In the genomic region with DNA sequence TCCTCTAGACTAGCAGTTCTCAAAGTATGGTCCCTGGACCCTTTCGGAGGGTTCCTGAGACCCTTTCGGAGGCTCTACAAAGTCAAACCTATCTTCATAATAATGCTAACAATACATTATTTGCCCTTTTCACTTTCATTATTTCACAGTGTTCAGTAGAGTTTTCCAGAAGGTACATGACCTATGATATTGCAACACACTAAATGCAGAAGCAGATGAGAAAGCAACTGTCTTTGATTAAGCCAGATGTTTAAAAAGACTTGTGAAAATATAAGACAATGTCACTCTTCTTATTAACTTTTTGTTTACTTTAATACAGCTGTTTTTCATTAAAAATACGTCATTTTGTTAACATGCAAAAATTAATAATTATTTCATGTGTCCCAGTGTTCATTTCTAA, we compare ENCODE assay signal across 24 cellular contexts. TPM values are rescaled to one million over a fixed set of nuclear protein-coding genes. Genes with fewer than 3 reads are reported as not detected.
"Had no signal": no experiment of that assay in that cellular context is flagged by ENCODE, and none has a peak within 500 bp of the region (broad histone marks: within the 10 kb centered on the region; RNA-seq: fewer than 3 reads in every experiment).

No MANE protein-coding gene starts in this region.

- FAIRE-seq: endothelial cell of umbilical vein had no signal

- H3K36me3 ChIP-seq: ascending aorta, breast epithelium, esophagus muscularis mucosa, spleen, thyroid gland had no signal

- DNase-seq: activated CD4-positive, alpha-beta T cell treated with anti-CD3 and anti-CD28 coated beads, Interleukin-2, amount 10 ng/mL, durations not matched to agents 7 days and 5 days; activated CD8-positive, alpha-beta T cell treated with anti-CD3 and anti-CD28 coated beads, Interleukin-2, amount 10 ng/mL, durations not matched to agents 7 days and 5 days; activated naive CD4-positive, alpha-beta T cell treated with anti-CD3 and anti-CD28 coated beads for 36 hours; activated naive CD8-positive, alpha-beta T cell treated with anti-CD3 and anti-CD28 coated beads, Interleukin-2, amount 50 U/mL, for 24 hours; activated T-cell treated with anti-CD3 and anti-CD28 coated beads, Interleukin-2, amount 50 U/mL, for 24 hours; effector memory CD4-positive, alpha-beta T cell; foreskin melanocyte; glutamatergic neuron; hypothalamus; nephron progenitor cell; retina; spleen; stimulated activated CD4-positive, alpha-beta T cell treated with anti-CD3 and anti-CD28 coated beads, Interleukin-4, amount 100 ng/mL, for 4 hours; T-helper 1 cell; T-helper 9 cell; thyroid gland had no signal

- H3K27me3 ChIP-seq: ascending aorta, thyroid gland had no signal

- ATAC-seq: activated CD8-positive, alpha-beta T cell treated with anti-CD3 and anti-CD28 coated beads, Interleukin-2, amount 10 ng/mL, durations not matched to agents 7 days and 5 days; activated naive CD8-positive, alpha-beta T cell treated with anti-CD3 and anti-CD28 coated beads, Interleukin-2, amount 50 U/mL, for 24 hours; stimulated activated memory B cell treated with anti-CD40 and anti-IgM and Interleukin-4, amounts not matched to agents 10 μg/mL and 1 μg/mL and 100 μg/mL, for 72 hours had no signal

- H3K4me1 ChIP-seq: ascending aorta, breast epithelium, esophagus muscularis mucosa, thyroid gland had no signal

- H3K9me3 ChIP-seq: ascending aorta, breast epithelium, esophagus muscularis mucosa, spleen, thyroid gland had no signal

- H3K27ac ChIP-seq: ascending aorta, esophagus muscularis mucosa, thyroid gland had no signal

- H3K4me3 ChIP-seq: ascending aorta, breast epithelium, esophagus muscularis mucosa, lung, spleen, thyroid gland had no signal

RNA-seq across cellular contexts. Expression of gene KCNJ10, which starts 5.8 kb away (rescaled TPM):
- total RNA-seq: activated CD4-positive, alpha-beta T cell treated with anti-CD3 and anti-CD28 coated beads, Interleukin-2, amount 10 ng/mL, durations not matched to agents 7 days and 5 days; activated CD8-positive, alpha-beta T cell treated with anti-CD3 and anti-CD28 coated beads, Interleukin-2, amount 10 ng/mL, durations not matched to agents 7 days and 5 days; activated naive CD4-positive, alpha-beta T cell treated with anti-CD3 and anti-CD28 coated beads for 36 hours; activated T-helper 2 cell treated with anti-CD3 and anti-CD28 coated beads, Interferon-gamma antibody, Interleukin-2, Interleukin-4, amounts not matched to agents 10 μg/mL and 5 μg/mL and 100 μg/mL, durations not matched to agents 14 hours and 24 hours and 36 hours; ascending aorta; endothelial cell of umbilical vein had no signal
- polyA plus RNA-seq: endothelial cell of umbilical vein had no signal

RNA-seq across cellular contexts. Expression of gene KCNJ9, which starts 17.2 kb away (rescaled TPM):
- total RNA-seq: activated CD4-positive, alpha-beta T cell treated with anti-CD3 and anti-CD28 coated beads, Interleukin-2, amount 10 ng/mL, durations not matched to agents 7 days and 5 days; activated CD8-positive, alpha-beta T cell treated with anti-CD3 and anti-CD28 coated beads, Interleukin-2, amount 10 ng/mL, durations not matched to agents 7 days and 5 days; activated naive CD4-positive, alpha-beta T cell treated with anti-CD3 and anti-CD28 coated beads for 36 hours; activated T-helper 2 cell treated with anti-CD3 and anti-CD28 coated beads, Interferon-gamma antibody, Interleukin-2, Interleukin-4, amounts not matched to agents 10 μg/mL and 5 μg/mL and 100 μg/mL, durations not matched to agents 14 hours and 24 hours and 36 hours; breast epithelium; endothelial cell of umbilical vein; esophagus muscularis mucosa; lung; posterior vena cava; spleen; thyroid gland had no signal
- polyA plus RNA-seq: endothelial cell of umbilical vein, lung, spleen had no signal

RNA-seq across cellular contexts. Expression of gene ATP1A2, which starts 51.4 kb away (rescaled TPM):
- total RNA-seq: activated CD4-positive, alpha-beta T cell treated with anti-CD3 and anti-CD28 coated beads, Interleukin-2, amount 10 ng/mL, durations not matched to agents 7 days and 5 days; activated CD8-positive, alpha-beta T cell treated with anti-CD3 and anti-CD28 coated beads, Interleukin-2, amount 10 ng/mL, durations not matched to agents 7 days and 5 days; activated naive CD4-positive, alpha-beta T cell treated with anti-CD3 and anti-CD28 coated beads for 36 hours; activated T-helper 2 cell treated with anti-CD3 and anti-CD28 coated beads, Interferon-gamma antibody, Interleukin-2, Interleukin-4, amounts not matched to agents 10 μg/mL and 5 μg/mL and 100 μg/mL, durations not matched to agents 14 hours and 24 hours and 36 hours; endothelial cell of umbilical vein had no signal
- polyA plus RNA-seq: endothelial cell of umbilical vein had no signal
